14 cellular contexts compared by ENCODE assay signal in the genomic region with DNA sequence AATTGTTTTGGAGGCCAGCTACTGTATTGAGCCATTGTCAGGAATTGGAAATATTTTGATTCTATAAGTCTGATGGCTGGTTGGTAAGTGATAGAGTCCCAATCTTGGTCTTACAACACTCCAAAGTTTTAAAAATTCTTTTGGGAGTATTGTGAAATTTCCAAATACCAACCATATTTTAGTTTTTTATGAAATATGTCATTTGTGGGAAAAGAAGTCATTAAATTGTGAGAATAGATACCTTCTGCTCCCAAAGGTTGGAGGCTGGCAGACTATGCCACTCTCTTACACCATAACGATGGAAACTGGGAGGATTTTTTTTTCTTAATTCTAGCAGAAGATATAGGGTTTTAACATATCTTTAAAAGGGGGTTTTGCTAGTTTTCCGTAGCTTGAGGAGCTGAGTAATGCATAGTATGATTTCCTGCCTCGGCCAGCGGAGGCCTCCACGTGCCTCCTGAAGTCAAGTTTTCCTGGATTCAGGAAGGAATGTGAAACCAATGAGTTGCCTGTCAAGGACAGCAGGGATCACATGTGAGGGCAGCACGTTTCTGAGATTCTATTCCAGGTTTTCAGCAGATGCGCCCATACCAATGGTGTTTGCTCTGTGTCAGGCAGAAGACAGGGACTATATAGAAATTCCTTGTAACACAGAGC.
DNase-seq lines count a peak whose midpoint lies in the region; ATAC-seq, FAIRE-seq and TF ChIP-seq lines count a peak whose summit lies in the region.
"Had no signal": no experiment of that assay in that cellular context is flagged by ENCODE, and none has a peak within 500 bp of the region (broad histone marks: within the 10 kb centered on the region; RNA-seq: fewer than 3 reads in every experiment).

No MANE protein-coding gene starts in this region.

- H3K4me3 ChIP-seq in GM23248 (no peak overlapping the region), SK-N-SH (ENCODE audit: low read depth in 2 of 2, low read length in 1 of 2) (no peak overlapping the region), fibroblast of lung (replicated peaks in 1 of 4; ENCODE audit: control extremely low read depth in 1 of 4, insufficient read depth in 1 of 4, low read depth in 3 of 4, low read length in 4 of 4) (no peak overlapping the region), pancreas (no peak overlapping the region)
- H3K4me3 ChIP-seq: tibial artery had no signal

- H3K79me2 ChIP-seq in GM23248 (ENCODE audit: insufficient read depth) (no peaks in the 10 kb centered on the region), SK-N-SH (ENCODE audit: insufficient read depth) (no peaks in the 10 kb centered on the region), fibroblast of lung (ENCODE audit: control insufficient read depth, insufficient read depth, low read length) (no peaks in the 10 kb centered on the region)

- H4K20me1 ChIP-seq in GM23248 (ENCODE audit: insufficient read depth) (no peaks in the 10 kb centered on the region), SK-N-SH (ENCODE audit: insufficient read depth) (no peaks in the 10 kb centered on the region), fibroblast of lung (ENCODE audit: control insufficient read depth, extremely low read depth, insufficient read depth, low read length) (no peaks in the 10 kb centered on the region)

- peak; percentile 28; the same call in 1 of the 2 replicates for TF ChIP-seq RAD21 in SK-N-SH (IDR thresholded peaks at IDR 0.05; ENCODE audit: low read length)

- in situ Hi-C loops in GM23248 (cut with MboI): no loop called here

- H3K9me3 ChIP-seq in GM23248 (ENCODE audit: low read depth): no peaks in the 10 kb centered on the region
- no peaks in the 10 kb centered on the region for H3K9me3 ChIP-seq in SK-N-SH
- no peaks in the 10 kb centered on the region for H3K9me3 ChIP-seq in fibroblast of lung (ENCODE audit: control insufficient read depth, insufficient read depth, low read depth, low read length)
- no peaks in the 10 kb centered on the region for H3K9me3 ChIP-seq in pancreas
- H3K9me3 ChIP-seq: tibial artery had no signal

- FAIRE-seq in pancreas (lab: Jason Lieb, UNC): no peak

- H3K27me3 ChIP-seq in GM23248 (replicated peaks; ENCODE audit: insufficient read depth) (no peaks in the 10 kb centered on the region), SK-N-SH (ENCODE audit: insufficient read depth) (no peaks in the 10 kb centered on the region), fibroblast of lung (ENCODE audit: control insufficient read depth, insufficient read depth, low read length) (no peaks in the 10 kb centered on the region), pancreas (no peaks in the 10 kb centered on the region)
- H3K27me3 ChIP-seq: tibial artery had no signal

- intact Hi-C loops in pancreas (cut with DNase I): no loop called here

- CTCF ChIA-PET in SK-N-SH (lab: Yijun Ruan, JAX): interaction anchor here (0.9 to 1.3 kb wide), 2 partner anchors 29 to 275 kb away, joined by 3 to 6 read pairs; no protein-coding TSS in a partner anchor

- H3K36me3 ChIP-seq in GM23248 (ENCODE audit: low read depth) (no peaks in the 10 kb centered on the region), SK-N-SH (replicated peaks in 1 of 2; ENCODE audit: control insufficient read depth in 1 of 2, insufficient read depth in 2 of 2, low read length in 1 of 2) (peaks cover 0 to 13% of the 10 kb centered on the region in 2 experiments), fibroblast of lung (ENCODE audit: control insufficient read depth, insufficient read depth, low read length) (no peaks in the 10 kb centered on the region), pancreas (no peaks in the 10 kb centered on the region)
- H3K36me3 ChIP-seq: tibial artery had no signal

- 46 to 50% methylated on average over 7 of the region's 7 CpGs for WGBS in GM23248 (ENCODE audit: low coverage in 1 of 2, low lambda C conversion rate in 2 of 2, missing lambda C conversion rate in 2 of 2), 2 experiments
- WGBS in SK-N-SH (ENCODE audit: low lambda C conversion rate): 60% methylated on average over 7 of the region's 7 CpGs
- 70 to 76% methylated on average over 7 of the region's 7 CpGs for WGBS in pancreas, 2 donors

- H3K27ac ChIP-seq in GM23248 (no peak overlapping the region), SK-N-SH (ENCODE audit: low read depth in 2 of 2, low read length in 1 of 2) (no peak overlapping the region), fibroblast of lung (ENCODE audit: insufficient read depth, low read length) (no peak overlapping the region), pancreas (no peak overlapping the region)
- H3K27ac ChIP-seq: tibial artery had no signal

- H3K4me2 ChIP-seq in GM23248 (ENCODE audit: unreplicated experiment) (no peak overlapping the region), SK-N-SH (no peak overlapping the region), fibroblast of lung (ENCODE audit: extremely low read depth, insufficient read depth, low read length) (no peak overlapping the region)

- H3K4me1 ChIP-seq in GM23248 (ENCODE audit: insufficient read depth) (peaks cover 17% of the 10 kb centered on the region), SK-N-SH (ENCODE audit: control insufficient read depth in 1 of 2, insufficient read depth in 2 of 2, low read depth in 1 of 2, low read length in 1 of 2) (peaks cover 2 to 4% of the 10 kb centered on the region in 2 experiments; a peak in 3 of 4 replicates), fibroblast of lung (ENCODE audit: control insufficient read depth, extremely low read depth, insufficient read depth, low read length) (peaks cover 4% of the 10 kb centered on the region), pancreas (no peaks in the 10 kb centered on the region)
- H3K4me1 ChIP-seq: tibial artery had no signal

- peak overlapping the region; percentile 44 for H2AFZ ChIP-seq in GM23248
- no peak overlapping the region for H2AFZ ChIP-seq in SK-N-SH (ENCODE audit: low read depth)
- H2AFZ ChIP-seq in fibroblast of lung (ENCODE audit: low read length): no peak overlapping the region

- H3F3A ChIP-seq in GM23248 (ENCODE audit: insufficient read depth) (no peaks in the 10 kb centered on the region), SK-N-SH (replicated peaks; ENCODE audit: insufficient read depth) (no peaks in the 10 kb centered on the region)

- TF ChIP-seq CTCF in SK-N-SH (IDR thresholded peaks at IDR 0.05): no peak
- TF ChIP-seq CTCF in fibroblast of lung (conservative IDR thresholded peaks at IDR 0.05 in 1 of 2, IDR thresholded peaks at IDR 0.05 in 1 of 2; ENCODE audit: low read depth in 1 of 2, low read length in 2 of 2): peak in 1 of 2 donors; percentile 21
- no peak for TF ChIP-seq CTCF in pancreas (IDR thresholded peaks at IDR 0.05)

- TF ChIP-seq EP300 in SK-N-SH (IDR thresholded peaks at IDR 0.05; ENCODE audit: borderline replicate concordance in 1 of 2, low read depth in 1 of 2, low read length in 1 of 2): no peak

- POLR2A ChIA-PET in SK-N-SH (lab: Yijun Ruan, JAX): no interaction called here

- DNase-seq in GM23248 (peak; percentile 34), SK-N-SH (no peak), fibroblast of lung (ENCODE audit: low read depth in 2 of 2) (peak; percentile 41 to 45), pancreas (no peak), H4 (ENCODE audit: low spot score) (no peak)
- no peak for DNase-seq in activated naive CD4-positive, alpha-beta T cell treated with anti-CD3 and anti-CD28 coated beads, Interleukin-2, amount 50 U/mL, for 16 hours
- DNase-seq: activated T-cell treated with anti-CD3 and anti-CD28 coated beads for 4 hours; DMS153; effector CD8-positive, alpha-beta T cell; NCI-H2029 treated with DMSO at 0.1 percent for 48 hours; occipital lobe; tibial artery had no signal

- ATAC-seq in pancreas: peak in 3 of 4 donors; percentile 58 to 68 (median 65)
- ATAC-seq in HG02885 (IDR thresholded peaks at IDR 0.05; ENCODE audit: poor library complexity, unreplicated experiment): no peak
- ATAC-seq in GM19455 (IDR thresholded peaks at IDR 0.05; ENCODE audit: unreplicated experiment): no peak

- H3K9ac ChIP-seq in GM23248: no peak overlapping the region
- H3K9ac ChIP-seq in SK-N-SH: no peak overlapping the region
- H3K9ac ChIP-seq in fibroblast of lung (ENCODE audit: insufficient read depth, low read length): no peak overlapping the region

- H3K9me2 ChIP-seq in GM23248 (ENCODE audit: insufficient read depth) (no peaks in the 10 kb centered on the region; the same call in 1 of the 2 replicates), SK-N-SH (no peaks in the 10 kb centered on the region)

TF ChIP-seq in SK-N-SH, 30 proteins besides CTCF, POLR2A, EP300 and RAD21 (continues in another document):
- TF ChIP-seq, protein P1, sequence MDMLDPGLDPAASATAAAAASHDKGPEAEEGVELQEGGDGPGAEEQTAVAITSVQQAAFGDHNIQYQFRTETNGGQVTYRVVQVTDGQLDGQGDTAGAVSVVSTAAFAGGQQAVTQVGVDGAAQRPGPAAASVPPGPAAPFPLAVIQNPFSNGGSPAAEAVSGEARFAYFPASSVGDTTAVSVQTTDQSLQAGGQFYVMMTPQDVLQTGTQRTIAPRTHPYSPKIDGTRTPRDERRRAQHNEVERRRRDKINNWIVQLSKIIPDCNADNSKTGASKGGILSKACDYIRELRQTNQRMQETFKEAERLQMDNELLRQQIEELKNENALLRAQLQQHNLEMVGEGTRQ (IDR thresholded peaks at IDR 0.05; ENCODE audit: borderline replicate concordance, low read depth, low read length): no peak
- TF ChIP-seq, protein P2, sequence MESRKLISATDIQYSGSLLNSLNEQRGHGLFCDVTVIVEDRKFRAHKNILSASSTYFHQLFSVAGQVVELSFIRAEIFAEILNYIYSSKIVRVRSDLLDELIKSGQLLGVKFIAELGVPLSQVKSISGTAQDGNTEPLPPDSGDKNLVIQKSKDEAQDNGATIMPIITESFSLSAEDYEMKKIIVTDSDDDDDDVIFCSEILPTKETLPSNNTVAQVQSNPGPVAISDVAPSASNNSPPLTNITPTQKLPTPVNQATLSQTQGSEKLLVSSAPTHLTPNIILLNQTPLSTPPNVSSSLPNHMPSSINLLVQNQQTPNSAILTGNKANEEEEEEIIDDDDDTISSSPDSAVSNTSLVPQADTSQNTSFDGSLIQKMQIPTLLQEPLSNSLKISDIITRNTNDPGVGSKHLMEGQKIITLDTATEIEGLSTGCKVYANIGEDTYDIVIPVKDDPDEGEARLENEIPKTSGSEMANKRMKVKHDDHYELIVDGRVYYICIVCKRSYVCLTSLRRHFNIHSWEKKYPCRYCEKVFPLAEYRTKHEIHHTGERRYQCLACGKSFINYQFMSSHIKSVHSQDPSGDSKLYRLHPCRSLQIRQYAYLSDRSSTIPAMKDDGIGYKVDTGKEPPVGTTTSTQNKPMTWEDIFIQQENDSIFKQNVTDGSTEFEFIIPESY (IDR thresholded peaks at IDR 0.05; ENCODE audit: borderline replicate concordance, low read depth): no peak

Comparison
In these comparisons a context has a peak if more than half of its experiments do, and no peak if none do; other contexts are left out.
1. DNase-seq: peak in GM23248 (single experiment) and fibroblast of lung (2 of 2); none in SK-N-SH (single experiment), pancreas (0 of 6), activated naive CD4-positive, alpha-beta T cell treated with anti-CD3 and anti-CD28 coated beads, Interleukin-2, amount 50 U/mL, for 16 hours (single experiment) and H4 (single experiment).
2. ATAC-seq: peak in pancreas (3 of 4); none in HG02885 (single experiment) and GM19455 (single experiment).